In the genomic region with DNA sequence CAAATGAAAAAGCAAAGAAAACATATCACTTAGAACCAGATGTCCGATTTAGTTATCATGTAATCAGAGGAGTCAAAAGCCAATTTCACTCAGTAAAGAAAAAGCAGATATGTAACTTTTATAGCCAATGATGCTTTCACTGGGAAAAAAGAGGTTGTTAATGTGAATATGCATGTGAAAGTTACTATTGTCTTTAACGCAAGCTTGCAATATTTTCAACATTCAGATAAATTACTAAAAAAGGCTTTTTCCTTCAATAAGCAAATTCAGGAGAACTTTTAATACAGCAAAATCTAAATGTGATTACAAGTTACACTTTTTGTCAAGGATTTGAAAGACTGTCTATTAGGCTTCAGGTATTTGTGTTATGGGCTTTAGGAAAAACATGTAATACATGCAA, we compare ENCODE assay signal across 1 cellular context.
TF ChIP-seq lines count a peak whose summit lies in the region.

No MANE protein-coding gene starts in this region.

TF ChIP-seq in endothelial cell of umbilical vein, 7 proteins besides CTCF, POLR2A, EP300 and RAD21:
- TF ChIP-seq, protein P1, sequence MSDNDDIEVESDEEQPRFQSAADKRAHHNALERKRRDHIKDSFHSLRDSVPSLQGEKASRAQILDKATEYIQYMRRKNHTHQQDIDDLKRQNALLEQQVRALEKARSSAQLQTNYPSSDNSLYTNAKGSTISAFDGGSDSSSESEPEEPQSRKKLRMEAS (IDR thresholded peaks at IDR 0.05; ENCODE audit: insufficient read depth, insufficient read length), result no peak
- TF ChIP-seq EZH2 (IDR thresholded peaks at IDR 0.05; ENCODE audit: borderline replicate concordance, low read depth, low read length, severe bottlenecking), result no peak
- TF ChIP-seq JUN (IDR thresholded peaks at IDR 0.05; ENCODE audit: borderline replicate concordance, insufficient read depth, insufficient read length, low read depth), result no peak
- TF ChIP-seq FOS (IDR thresholded peaks at IDR 0.05; ENCODE audit: borderline replicate concordance, insufficient read depth, low read length), result no peak
- TF ChIP-seq MYC (IDR thresholded peaks at IDR 0.05; ENCODE audit: low read depth, low read length), result no peak
- no peak for TF ChIP-seq POLR2AphosphoS5 (IDR thresholded peaks at IDR 0.05; ENCODE audit: insufficient read depth, low read depth, low read length)
- no peak for TF ChIP-seq GATA2 (IDR thresholded peaks at IDR 0.05; ENCODE audit: insufficient read depth, insufficient read length, low read depth, low read length)
